In the genomic region with DNA sequence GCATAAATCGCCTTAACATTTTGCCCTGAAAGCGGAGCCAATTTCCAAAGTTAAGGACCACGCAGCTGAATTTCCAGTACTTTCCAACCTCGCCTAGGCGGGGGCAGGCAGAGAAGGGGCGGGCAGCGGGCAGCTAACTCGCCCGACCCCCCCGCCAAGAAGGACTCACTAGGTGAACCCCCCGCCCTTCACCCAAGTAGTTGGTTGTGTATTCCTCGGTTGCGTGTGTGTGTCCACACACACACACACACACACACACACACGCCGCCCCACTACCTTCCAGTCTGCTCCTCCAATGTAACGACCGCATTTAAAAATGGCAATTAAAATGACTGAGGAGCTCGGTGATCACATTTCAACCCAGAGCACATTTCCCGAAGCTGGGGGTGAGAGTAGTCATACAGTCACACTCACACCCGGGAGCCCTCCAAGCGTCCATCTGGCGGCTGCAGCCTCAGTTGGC, we compare ENCODE assay signal across 9 cellular contexts. TPM values are rescaled to one million over a fixed set of nuclear protein-coding genes. Genes with fewer than 3 reads are reported as not detected.
A peak's percentile ranks its signal among the peaks of the same experiment; 100 is the strongest.
DNase-seq lines count a peak whose midpoint lies in the region; ATAC-seq and TF ChIP-seq lines count a peak whose summit lies in the region.
"Had no signal": no experiment of that assay in that cellular context is flagged by ENCODE, and none has a peak within 500 bp of the region (broad histone marks: within the 10 kb centered on the region; RNA-seq: fewer than 3 reads in every experiment).

No MANE protein-coding gene starts in this region.

- TF ChIP-seq CTCF in choroid plexus epithelial cell (conservative IDR thresholded peaks at IDR 0.05; ENCODE audit: low read depth, low read length) = no peak

- peak; percentile 36 for DNase-seq in 8988T
- DNase-seq in choroid plexus epithelial cell (ENCODE audit: low read depth) = peak; percentile 8
- DNase-seq in central memory CD4-positive, alpha-beta T cell = no peak

- H3K36me3 ChIP-seq in HUES64 (ENCODE audit: insufficient read depth, low read length) (no peaks in the 10 kb centered on the region), mesodermal cell (ENCODE audit: control insufficient read depth, insufficient read depth, low read length) (no peaks in the 10 kb centered on the region)

- no peak for ATAC-seq in HG02642 (IDR thresholded peaks at IDR 0.05; ENCODE audit: poor library complexity, unreplicated experiment)
- ATAC-seq in HG03097 (IDR thresholded peaks at IDR 0.05; ENCODE audit: low FRiP score, unreplicated experiment) = no peak
- no peak for ATAC-seq in GM19397 (IDR thresholded peaks at IDR 0.05; ENCODE audit: unreplicated experiment)

- H3K9me3 ChIP-seq in HUES64 (ENCODE audit: insufficient read depth, low read depth, low read length) (no peaks in the 10 kb centered on the region), mesodermal cell (ENCODE audit: control insufficient read depth, low read length) (no peaks in the 10 kb centered on the region)

- WGBS in HUES64 = under 1% methylated on average over 20 of the region's 22 CpGs
- 0 to 1% methylated on average over 4 to 11 of the region's 22 CpGs for WGBS in mesodermal cell (ENCODE audit: insufficient coverage in 2 of 2), 2 experiments

- H3K4me3 ChIP-seq in HUES64 (ENCODE audit: low read length) = peak overlapping the region; percentile 78
- peak overlapping the region; percentile 52 for H3K4me3 ChIP-seq in choroid plexus epithelial cell (ENCODE audit: low read depth, low read length)
- peak overlapping the region; percentile 65 for H3K4me3 ChIP-seq in mesodermal cell (ENCODE audit: extremely low read depth, insufficient read depth, low read length, poor library complexity, severe bottlenecking)
- H3K4me3 ChIP-seq: K562 had no signal

- peaks cover 18% of the 10 kb centered on the region for H3K4me1 ChIP-seq in HUES64 (ENCODE audit: insufficient read depth, low read length)
- peaks cover 20% of the 10 kb centered on the region for H3K4me1 ChIP-seq in mesodermal cell (ENCODE audit: control insufficient read depth, insufficient read depth, low read length, poor library complexity, severe bottlenecking)

- H3K9ac ChIP-seq in HUES64 (ENCODE audit: low read depth, low read length) = peak overlapping the region; percentile 71

- H3K27ac ChIP-seq in HUES64 (ENCODE audit: low read depth, low read length) (no peak overlapping the region), mesodermal cell (ENCODE audit: low read depth, low read length, severe bottlenecking) (no peak overlapping the region)

- H3K27me3 ChIP-seq in HUES64 (ENCODE audit: insufficient read depth, low read length) = peaks cover 95% of the 10 kb centered on the region

RNA-seq across cellular contexts. Expression of gene TENM4, which starts 1.4 kb away (rescaled TPM):
- polyA plus RNA-seq in HUES64 (2013, experiment 1 of 2) = 8.8 TPM
- polyA plus RNA-seq in HUES64 (2013, experiment 2 of 2) = 6.2 TPM
- 21.4 TPM for polyA plus RNA-seq in mesodermal cell (2013, experiment 1 of 2)
- polyA plus RNA-seq in mesodermal cell (2013, experiment 2 of 2) = 24.2 TPM
- polyA plus RNA-seq: K562 had no signal
